Comparison of ENCODE assay signal across 14 cellular contexts in the genomic region with DNA sequence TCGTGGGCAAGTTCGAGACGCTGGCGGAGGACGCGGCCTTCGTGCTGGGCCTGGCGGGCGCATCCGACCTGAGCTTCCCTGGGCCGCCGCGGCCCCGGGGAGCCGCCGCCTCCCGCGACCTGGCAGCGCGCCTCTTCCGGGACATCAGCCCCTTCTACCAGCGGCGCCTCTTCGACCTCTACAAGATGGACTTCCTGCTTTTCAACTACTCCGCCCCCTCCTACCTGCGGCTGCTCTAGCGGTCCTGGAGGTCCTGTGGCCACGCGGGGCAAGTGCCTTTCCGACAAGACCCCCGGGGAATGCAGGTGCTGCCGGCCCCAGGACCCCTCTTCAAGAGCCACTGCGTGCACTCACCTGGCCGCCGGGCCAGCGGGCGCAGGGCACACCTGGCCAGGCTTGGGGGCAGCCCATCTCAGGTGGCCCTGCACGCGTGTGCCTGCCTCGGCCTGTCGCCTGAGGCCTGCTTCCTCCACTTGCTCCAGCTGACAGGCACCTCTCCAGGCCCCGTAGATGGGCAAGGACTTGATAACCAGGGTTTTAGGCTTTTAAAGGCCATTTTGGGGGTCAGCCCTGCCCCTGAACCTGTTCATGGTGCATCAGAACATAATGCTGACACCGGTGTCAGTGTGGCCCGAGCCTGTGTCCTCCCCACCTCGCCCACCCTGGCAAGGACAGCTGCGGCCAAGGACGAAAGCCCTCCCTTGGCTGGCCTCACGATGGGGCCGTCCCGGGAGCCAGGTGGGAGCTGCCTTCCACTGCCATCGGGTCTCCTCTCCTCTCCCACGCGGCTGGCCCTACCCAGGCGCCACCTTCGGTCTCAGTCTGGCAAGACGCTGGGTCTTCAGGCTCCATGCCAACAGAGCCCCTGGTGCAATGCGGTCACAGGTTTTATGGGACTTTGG. TPM values are rescaled to one million over a fixed set of nuclear protein-coding genes. Genes with fewer than 3 reads are reported as not detected.
DNase-seq lines count a peak whose midpoint lies in the region; ATAC-seq and TF ChIP-seq lines count a peak whose summit lies in the region.
"Had no signal": no experiment of that assay in that cellular context is flagged by ENCODE, and none has a peak within 500 bp of the region (broad histone marks: within the 10 kb centered on the region; RNA-seq: fewer than 3 reads in every experiment).

No MANE protein-coding gene starts in this region.

- DNase-seq in activated effector memory CD4-positive, alpha-beta T cell treated with anti-CD3 and anti-CD28 coated beads, Interleukin-2, amount 50 U/mL, for 16 hours: peak; percentile 47
- no peak for DNase-seq in activated effector memory CD4-positive, alpha-beta T cell treated with Interleukin-2 at 50 U/mL for 16 hours
- DNase-seq in dorsolateral prefrontal cortex: peak in 6 of 10 donors; percentile 7 to 29 (median 26)
- DNase-seq in mesothelial cell of epicardium (ENCODE audit: low spot score in 2 of 2, unreplicated experiment in 2 of 2): peak; percentile 16 to 29
- peak; percentile 15 to 78 for DNase-seq in upper lobe of left lung
- DNase-seq in SW 1271 (lab: John Stamatoyannopoulos, UW): no peak
- DNase-seq in NCI-H774 (lab: John Stamatoyannopoulos, UW): no peak
- no peak for DNase-seq in DMS79 treated with DMSO at 0.1 percent for 48 hours (lab: John Stamatoyannopoulos, UW)
- DNase-seq: COR-L47; NCI-H1092; NCI-H226; stimulated activated naive CD4-positive, alpha-beta T cell had no signal

- H3K27ac Mint-ChIP-seq in mesothelial cell of epicardium: no peak overlapping the region
- H3K27ac Mint-ChIP-seq: naive thymus-derived CD4-positive, alpha-beta T cell had no signal

- H3K4me3 ChIP-seq in dorsolateral prefrontal cortex (no peak overlapping the region), upper lobe of left lung (no peak overlapping the region)
- H3K4me3 ChIP-seq: esophagus muscularis mucosa had no signal

- TF ChIP-seq POLR2A in upper lobe of left lung (IDR thresholded peaks at IDR 0.05): no peak

- H3K27me3 Mint-ChIP-seq in mesothelial cell of epicardium (ENCODE audit: low read depth): peaks cover 8% of the 10 kb centered on the region

- no peaks in the 10 kb centered on the region for H3K9me3 Mint-ChIP-seq in mesothelial cell of epicardium

- no peak overlapping the region for H3K27ac ChIP-seq in dorsolateral prefrontal cortex
- H3K27ac ChIP-seq in upper lobe of left lung: no peak overlapping the region
- H3K27ac ChIP-seq: esophagus muscularis mucosa had no signal

- TF ChIP-seq CTCF in dorsolateral prefrontal cortex (IDR thresholded peaks at IDR 0.05 in 54 of 56, conservative IDR thresholded peaks at IDR 0.05 in 2 of 56; ENCODE audit: low read depth in 1 of 56, partially characterized antibody in 56 of 56): no peak
- TF ChIP-seq CTCF in mesothelial cell of epicardium (IDR thresholded peaks at IDR 0.05; ENCODE audit: unreplicated experiment): no peak
- TF ChIP-seq CTCF in upper lobe of left lung (IDR thresholded peaks at IDR 0.05): no peak

- H3K4me3 Mint-ChIP-seq in mesothelial cell of epicardium: no peak overlapping the region
- H3K4me3 Mint-ChIP-seq: naive thymus-derived CD4-positive, alpha-beta T cell had no signal

- 82 to 83% methylated on average over 22 to 52 of the region's 57 CpGs for WGBS in upper lobe of left lung, 2 donors

- H3K4me1 ChIP-seq in upper lobe of left lung: peaks cover 0 to 20% (median 8%) of the 10 kb centered on the region in 4 donors

- no peak for TF ChIP-seq EP300 in upper lobe of left lung (IDR thresholded peaks at IDR 0.05)

- H3K27me3 ChIP-seq in dorsolateral prefrontal cortex (peaks cover 0 to 40% (median 16%) of the 10 kb centered on the region in 45 donors), upper lobe of left lung (peaks cover 0 to 13% (median 3%) of the 10 kb centered on the region in 4 donors)

- H3K36me3 ChIP-seq in upper lobe of left lung: no peaks in the 10 kb centered on the region
- H3K36me3 ChIP-seq: esophagus muscularis mucosa had no signal

- no peaks in the 10 kb centered on the region for H3K9me3 ChIP-seq in upper lobe of left lung
- H3K9me3 ChIP-seq: esophagus muscularis mucosa had no signal

- no peak for ATAC-seq in upper lobe of left lung (ENCODE audit: low FRiP score in 2 of 2)
- ATAC-seq: naive thymus-derived CD4-positive, alpha-beta T cell had no signal

- H3K36me3 Mint-ChIP-seq in mesothelial cell of epicardium: no peaks in the 10 kb centered on the region
- H3K36me3 Mint-ChIP-seq: naive thymus-derived CD4-positive, alpha-beta T cell had no signal

- no peaks in the 10 kb centered on the region for H3K4me1 Mint-ChIP-seq in mesothelial cell of epicardium

- intact Hi-C loops in dorsolateral prefrontal cortex (cut with DNase I): no loop called here

RNA-seq across cellular contexts. Expression of a gene that starts 16.1 kb away (rescaled TPM):
- total RNA-seq in dorsolateral prefrontal cortex: under 1 TPM in 13 of 120 experiments, not detected in 107; 0.20 to 0.48 (median 0.32) TPM
- 0.22 to 0.38 TPM in 2 of 3 replicates, not detected in the other for total RNA-seq in mesothelial cell of epicardium
- not detected for total RNA-seq in upper lobe of left lung
- total RNA-seq: esophagus muscularis mucosa; naive thymus-derived CD4-positive, alpha-beta T cell had no signal

RNA-seq across cellular contexts. Expression of a gene that starts 18.6 kb away (rescaled TPM):
- total RNA-seq in dorsolateral prefrontal cortex: 1 to 10 TPM in 5 of 120 experiments, under 1 TPM in 59, not detected in 56; 0.23 to 1.3 (median 0.48) TPM
- not detected in 3 replicates for total RNA-seq in mesothelial cell of epicardium
- 1 to 10 TPM in 3 of 6 donors, under 1 TPM in 1, not detected in 2; 0.57 to 3.1 (median 2.0) TPM for total RNA-seq in upper lobe of left lung

RNA-seq across cellular contexts. Expression of a gene that starts 25.0 kb away (rescaled TPM):
- under 1 TPM in 91 of 120 experiments, not detected in 29; 0.11 to 0.76 (median 0.34) TPM for total RNA-seq in dorsolateral prefrontal cortex
- total RNA-seq in mesothelial cell of epicardium: 0.11 to 0.13 TPM in 2 of 3 replicates, not detected in the other
- not detected for total RNA-seq in upper lobe of left lung
- total RNA-seq: esophagus muscularis mucosa; naive thymus-derived CD4-positive, alpha-beta T cell had no signal

Comparison
In these comparisons a context has a peak if more than half of its experiments do, and no peak if none do; other contexts are left out.
1. DNase-seq: peak in activated effector memory CD4-positive, alpha-beta T cell treated with anti-CD3 and anti-CD28 coated beads, Interleukin-2, amount 50 U/mL, for 16 hours (single experiment), dorsolateral prefrontal cortex (6 of 10), mesothelial cell of epicardium (2 of 2) and upper lobe of left lung (2 of 2); none in activated effector memory CD4-positive, alpha-beta T cell treated with Interleukin-2 at 50 U/mL for 16 hours (single experiment), SW 1271 (0 of 2), NCI-H774 (single experiment) and DMS79 treated with DMSO at 0.1 percent for 48 hours (single experiment).